Comparison of ENCODE assay signal across 8 cellular contexts in the genomic region with DNA sequence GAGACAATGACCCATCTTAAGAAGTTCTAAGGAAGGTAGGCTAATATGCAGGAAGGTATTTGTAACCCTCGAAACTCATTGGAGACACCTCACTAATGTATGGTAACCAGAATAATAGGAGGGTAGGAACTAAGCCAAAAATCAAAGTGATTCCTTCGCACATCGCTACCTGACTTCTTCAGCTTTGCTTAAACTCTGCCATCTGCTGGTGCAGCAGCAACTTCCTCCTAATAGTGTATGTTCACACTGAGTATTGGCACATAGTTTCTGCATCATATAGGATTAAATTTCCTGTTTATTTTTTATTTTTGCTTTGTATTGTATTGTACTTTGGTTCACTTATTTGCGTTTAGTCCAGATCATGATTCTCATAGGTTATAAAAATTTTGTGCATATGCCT.
DNase-seq lines count a peak whose midpoint lies in the region; ATAC-seq lines count a peak whose summit lies in the region.

No MANE protein-coding gene starts in this region.

- H3K36me3 Mint-ChIP-seq in effector memory CD8-positive, alpha-beta T cell (ENCODE audit: insufficient read depth), result no peaks in the 10 kb centered on the region

- H4K20me1 ChIP-seq in Karpas-422 (ENCODE audit: insufficient read depth, low read depth, low read length), result no peaks in the 10 kb centered on the region

- H3K4me2 ChIP-seq in Karpas-422 (ENCODE audit: low read depth, low read length, poor library complexity, severe bottlenecking), result no peak overlapping the region

- H3K9me2 ChIP-seq in Karpas-422 (replicated peaks; ENCODE audit: insufficient read depth, low read length), result no peaks in the 10 kb centered on the region

- no peak overlapping the region for H3K4me3 Mint-ChIP-seq in effector memory CD8-positive, alpha-beta T cell

- no peak overlapping the region for H2AFZ ChIP-seq in Karpas-422 (ENCODE audit: low read length)

- no peak overlapping the region for H3K4me3 ChIP-seq in Karpas-422 (ENCODE audit: low read length)

- H3K27me3 Mint-ChIP-seq in effector memory CD8-positive, alpha-beta T cell, result no peaks in the 10 kb centered on the region

- peaks cover 5 to 7% of the 10 kb centered on the region in 2 donors for H3K9me3 Mint-ChIP-seq in effector memory CD8-positive, alpha-beta T cell

- H3K27me3 ChIP-seq in Karpas-422 (ENCODE audit: low read length), result no peaks in the 10 kb centered on the region

- no peaks in the 10 kb centered on the region for H3K4me1 ChIP-seq in Karpas-422 (ENCODE audit: low read length)

- H3K4me1 Mint-ChIP-seq in effector memory CD8-positive, alpha-beta T cell (ENCODE audit: low read depth in 2 of 2), result no peaks in the 10 kb centered on the region

- peak; percentile 53 for DNase-seq in DMS53 (lab: John Stamatoyannopoulos, UW)
- DNase-seq in Karpas-422, result peak; percentile 54
- peak; percentile 38 for DNase-seq in SK-N-DZ (ENCODE audit: low spot score)
- peak; percentile 21 for DNase-seq in kidney tubule cell (ENCODE audit: low spot score)
- no peak for DNase-seq in effector memory CD8-positive, alpha-beta T cell
- DNase-seq in NCI-H187 treated with DMSO at 0.1 percent for 48 hours (lab: John Stamatoyannopoulos, UW), result no peak
- no peak for DNase-seq in mesenteric fat pad (ENCODE audit: low spot score)

- no peak for ATAC-seq in effector memory CD8-positive, alpha-beta T cell (replicated peaks)
- no peak for ATAC-seq in GM18498 (IDR thresholded peaks at IDR 0.05; ENCODE audit: unreplicated experiment)

- H3K27ac Mint-ChIP-seq in effector memory CD8-positive, alpha-beta T cell, result no peak overlapping the region

- no peaks in the 10 kb centered on the region for H3K36me3 ChIP-seq in Karpas-422 (ENCODE audit: insufficient read depth, low read length)

- peaks cover 11% of the 10 kb centered on the region; the same call in 1 of the 2 replicates for H3K9me3 ChIP-seq in Karpas-422 (ENCODE audit: low read length)

- no peak overlapping the region for H3K9ac ChIP-seq in Karpas-422 (ENCODE audit: low read length)

- no peak overlapping the region for H3K27ac ChIP-seq in Karpas-422 (ENCODE audit: low read length)

- no peaks in the 10 kb centered on the region for H3K79me2 ChIP-seq in Karpas-422 (ENCODE audit: low read length)

Comparison
In these comparisons a context has a peak if more than half of its experiments do, and no peak if none do; other contexts are left out.
1. DNase-seq: peak in DMS53 (single experiment), Karpas-422 (single experiment), SK-N-DZ (single experiment) and kidney tubule cell (single experiment); none in effector memory CD8-positive, alpha-beta T cell (0 of 3), NCI-H187 treated with DMSO at 0.1 percent for 48 hours (single experiment) and mesenteric fat pad (single experiment).